Comparison of ENCODE assay signal across 19 cellular contexts in genomic region chr1:165067829-165068228, GRCh38.
A peak's percentile ranks its signal among the peaks of the same experiment; 100 is the strongest.
DNase-seq lines count a peak whose midpoint lies in the region; ATAC-seq and TF ChIP-seq lines count a peak whose summit lies in the region.
"Had no signal": no experiment of that assay in that cellular context is flagged by ENCODE, and none has a peak within 500 bp of the region (broad histone marks: within the 10 kb centered on the region; RNA-seq: fewer than 3 reads in every experiment).

No MANE protein-coding gene starts in this region.

- no peak overlapping the region for H3K4me3 Mint-ChIP-seq in CD4-positive, alpha-beta memory T cell
- H3K4me3 Mint-ChIP-seq: CD4-positive, alpha-beta T cell; HFFc6 had no signal

- no peak for DNase-seq in IMR-90
- peak; percentile 41 for DNase-seq in NCI-H526 treated with DMSO at 0.1 percent for 48 hours (lab: John Stamatoyannopoulos, UW)
- no peak for DNase-seq in substantia nigra (lab: John Stamatoyannopoulos, UW)
- no peak for DNase-seq in DMS153 treated with DMSO at 0.1 percent for 48 hours (lab: John Stamatoyannopoulos, UW; ENCODE audit: unreplicated experiment)
- no peak for DNase-seq in CD4-positive, alpha-beta memory T cell
- no peak for DNase-seq in stimulated activated CD4-positive, alpha-beta T cell treated with anti-CD3 and anti-CD28 coated beads, Interleukin-1b, Interleukin-23, amount 100 ng/mL, for 48 hours
- no peak for DNase-seq in NCI-H69 (lab: John Stamatoyannopoulos, UW)
- DNase-seq: AML-193; CD4-positive, alpha-beta T cell; DMS153; DND-41; EL; GOT3; H7; HFFc6 had no signal

- H4K91ac ChIP-seq in IMR-90 (ENCODE audit: insufficient read depth, low read depth, low read length) = no peak overlapping the region

- no CpG with 5 or more reads among the region's 2 CpGs for WGBS in IMR-90 (ENCODE audit: extremely low coverage in 2 of 2, insufficient read length in 1 of 2), 2 experiments

- TF ChIP-seq RAD21 in IMR-90 (IDR thresholded peaks at IDR 0.05; ENCODE audit: low read length) = no peak

- H4K5ac ChIP-seq in IMR-90 (ENCODE audit: low read depth, low read length) = no peak overlapping the region

- H3K4me3 ChIP-seq in IMR-90 (ENCODE audit: insufficient read depth, low read depth, low read length) = no peak overlapping the region
- no peak overlapping the region for H3K4me3 ChIP-seq in CD4-positive, alpha-beta memory T cell (ENCODE audit: low read length in 2 of 2)
- H3K4me3 ChIP-seq: GM12878 had no signal

- H3K23ac ChIP-seq in IMR-90 (ENCODE audit: low read depth, low read length) = no peak overlapping the region

- no peaks in the 10 kb centered on the region for H3K27me3 ChIP-seq in IMR-90 (ENCODE audit: control insufficient read depth, insufficient read depth, low read length)
- H3K27me3 ChIP-seq in CD4-positive, alpha-beta memory T cell (ENCODE audit: insufficient read depth, low read length) = no peaks in the 10 kb centered on the region

- no peak overlapping the region for H3K14ac ChIP-seq in IMR-90 (replicated peaks; ENCODE audit: low read depth, low read length)

- no peak overlapping the region for H2AK9ac ChIP-seq in IMR-90 (replicated peaks; ENCODE audit: low read depth, low read length, poor library complexity)

- no peak for TF ChIP-seq POLR2A in IMR-90 (IDR thresholded peaks at IDR 0.05; ENCODE audit: low read depth, low read length)

- no peaks in the 10 kb centered on the region for H3K36me3 ChIP-seq in IMR-90 (ENCODE audit: control insufficient read depth, insufficient read depth, low read length)
- no peaks in the 10 kb centered on the region for H3K36me3 ChIP-seq in CD4-positive, alpha-beta memory T cell (ENCODE audit: insufficient read depth, low read length)

- H3K9me1 ChIP-seq in IMR-90 (ENCODE audit: insufficient read depth, low read length) = no peaks in the 10 kb centered on the region

- ATAC-seq in IMR-90 (ENCODE audit: low read depth) = no peak
- ATAC-seq: GM12878, HCT116 had no signal

- no peaks in the 10 kb centered on the region for H3K9me3 ChIP-seq in IMR-90 (ENCODE audit: control insufficient read depth, insufficient read depth, low read length)
- no peaks in the 10 kb centered on the region for H3K9me3 ChIP-seq in CD4-positive, alpha-beta memory T cell (ENCODE audit: control insufficient read depth in 1 of 2, low read length in 2 of 2)

- no peaks in the 10 kb centered on the region for H3K4me1 Mint-ChIP-seq in CD4-positive, alpha-beta memory T cell

- no peaks in the 10 kb centered on the region for H4K20me1 ChIP-seq in IMR-90 (ENCODE audit: insufficient read depth, low read length)

- CTCF ChIA-PET in IMR-90 (lab: Yijun Ruan, JAX) = no interaction called here
- CTCF ChIA-PET in CD4-positive, alpha-beta memory T cell (lab: Charles Lee; ENCODE audit: partially characterized antibody) = interaction anchor here (1.0 kb wide), 1 partner anchor 9 kb away, joined by 3 read pairs; no protein-coding TSS in a partner anchor

- H3K27ac ChIP-seq in IMR-90 (ENCODE audit: insufficient read depth, low read length) (no peak overlapping the region), cingulate gyrus (ENCODE audit: low read depth, low read length) (peak overlapping the region; percentile 93), substantia nigra (ENCODE audit: low read depth, low read length, poor library complexity, severe bottlenecking) (peak overlapping the region; percentile 89)
- H3K27ac ChIP-seq in CD4-positive, alpha-beta memory T cell (ENCODE audit: low read depth, low read length) = no peak overlapping the region
- H3K27ac ChIP-seq: C4-2B had no signal

- H3K56ac ChIP-seq in IMR-90 (ENCODE audit: extremely low read depth, insufficient read depth, low read length) = no peak overlapping the region

- no peak overlapping the region for H2BK15ac ChIP-seq in IMR-90 (ENCODE audit: low read depth, low read length)

- TF ChIP-seq CTCF in IMR-90 (conservative IDR thresholded peaks at IDR 0.05; ENCODE audit: low read depth, low read length) = no peak

- H2AFZ ChIP-seq in IMR-90 (replicated peaks; ENCODE audit: low read length, poor library complexity) = no peak overlapping the region

- H3K9me3 Mint-ChIP-seq in CD4-positive, alpha-beta memory T cell = peaks cover 0 to 3% (median under 1%) of the 10 kb centered on the region in 8 donors
- H3K9me3 Mint-ChIP-seq: CD4-positive, alpha-beta T cell; HFFc6 had no signal

- no peak overlapping the region for H2AK5ac ChIP-seq in IMR-90 (ENCODE audit: low read depth, low read length)

- dilution Hi-C loops in IMR-90 (cut with HindIII; ENCODE audit: low sequenced_read_pairs, unreplicated experiment) = no loop called here

- H2BK120ac ChIP-seq in IMR-90 (ENCODE audit: low read depth, low read length) = no peak overlapping the region

- H3K27ac Mint-ChIP-seq in CD4-positive, alpha-beta memory T cell = no peak overlapping the region
- H3K27ac Mint-ChIP-seq: CD4-positive, alpha-beta T cell; HFFc6 had no signal

- no peak overlapping the region for H3K9ac ChIP-seq in IMR-90 (ENCODE audit: low read depth, low read length)

- H4K8ac ChIP-seq in IMR-90 (ENCODE audit: low read depth in 2 of 2, low read length in 2 of 2) = no peak overlapping the region

- POLR2A ChIA-PET in IMR-90 (lab: Charles Lee; ENCODE audit: unreplicated experiment) = interaction anchor here (0.5 kb wide), 1 partner anchor 297 kb away, joined by 5 read pairs; no protein-coding TSS in a partner anchor
- POLR2A ChIA-PET in CD4-positive, alpha-beta memory T cell (lab: Charles Lee; ENCODE audit: partially characterized antibody) = no interaction called here

- H2BK5ac ChIP-seq in IMR-90 (ENCODE audit: low read depth, low read length, poor library complexity, severe bottlenecking) = no peak overlapping the region

- in situ Hi-C loops in IMR-90 (cut with MboI; ENCODE audit: low sequenced_read_pairs) = loop anchor here (25.0 kb wide), 2 partner anchors 1531 to 1656 kb away; no protein-coding TSS in a partner anchor

- intact Hi-C loops in IMR-90 (cut with micrococcal nuclease) = no loop called here
- intact Hi-C loops in CD4-positive, alpha-beta memory T cell (cut with micrococcal nuclease) = no loop called here

- no peaks in the 10 kb centered on the region for H3K79me1 ChIP-seq in IMR-90 (ENCODE audit: low read depth in 1 of 2, low read length in 2 of 2)

- H3K36me3 Mint-ChIP-seq in CD4-positive, alpha-beta memory T cell = no peaks in the 10 kb centered on the region

- H3K4ac ChIP-seq in IMR-90 (ENCODE audit: low read depth, low read length) = no peak overlapping the region

- BruUV-seq in IMR-90 (replicated peaks; lab: Mats Ljungman, UMichigan) = no TSS peak

- no peak overlapping the region for H3K18ac ChIP-seq in IMR-90 (ENCODE audit: low read depth, low read length)

- no peaks in the 10 kb centered on the region for H3K4me1 ChIP-seq in IMR-90 (ENCODE audit: control insufficient read depth, insufficient read depth, low read length)
- H3K4me1 ChIP-seq in CD4-positive, alpha-beta memory T cell (ENCODE audit: insufficient read depth, low read length) = no peaks in the 10 kb centered on the region

- H3K27me3 Mint-ChIP-seq in CD4-positive, alpha-beta memory T cell = no peaks in the 10 kb centered on the region
- H3K27me3 Mint-ChIP-seq: CD4-positive, alpha-beta T cell had no signal

- no peak overlapping the region for H3K4me2 ChIP-seq in IMR-90 (ENCODE audit: low read depth, low read length)

- no peak overlapping the region for H2BK20ac ChIP-seq in IMR-90 (ENCODE audit: low read depth, low read length)

TF ChIP-seq in IMR-90, 13 proteins besides CTCF, POLR2A, EP300 and RAD21:
- TF ChIP-seq MXI1 (IDR thresholded peaks at IDR 0.05; ENCODE audit: borderline replicate concordance, low read depth, low read length) (no peak), MAFK (IDR thresholded peaks at IDR 0.05; ENCODE audit: low read depth, low read length) (peak; percentile 37; the same call in 1 of the 2 replicates)

Comparison
In these comparisons a context has a peak if more than half of its experiments do, and no peak if none do; other contexts are left out.
1. H3K27ac ChIP-seq: peak in cingulate gyrus (single experiment) and substantia nigra (single experiment); none in IMR-90 (single experiment) and CD4-positive, alpha-beta memory T cell (single experiment).